28 cellular contexts compared by ENCODE assay signal in genomic region chr9:93053781-93054331, GRCh38. TPM values are rescaled to one million over a fixed set of nuclear protein-coding genes. Genes with fewer than 3 reads are reported as not detected.
A peak's percentile ranks its signal among the peaks of the same experiment; 100 is the strongest.
DNase-seq lines count a peak whose midpoint lies in the region; ATAC-seq and TF ChIP-seq lines count a peak whose summit lies in the region.
"Had no signal": no experiment of that assay in that cellular context is flagged by ENCODE, and none has a peak within 500 bp of the region (broad histone marks: within the 10 kb centered on the region; RNA-seq: fewer than 3 reads in every experiment).

No MANE protein-coding gene starts in this region.

- peaks cover 12% of the 10 kb centered on the region for H3K27me3 Mint-ChIP-seq in activated naive CD4-positive, alpha-beta T cell treated with anti-CD3 and anti-CD28 coated beads, Interleukin-2, amount 10 ng/mL, durations not matched to agents 7 days and 5 days
- H3K27me3 Mint-ChIP-seq in activated naive CD4-positive, alpha-beta T cell treated with anti-CD3 and anti-CD28 coated beads for 36 hours (ENCODE audit: low read depth), result no peaks in the 10 kb centered on the region
- H3K27me3 Mint-ChIP-seq: activated B cell treated with CpG ODN at 0.5 μM for 24 hours; activated naive CD8-positive, alpha-beta T cell treated with anti-CD3 and anti-CD28 coated beads, Interleukin-2, amount 10 ng/mL, durations not matched to agents 7 days and 5 days had no signal

- intact Hi-C loops in activated naive CD4-positive, alpha-beta T cell treated with anti-CD3 and anti-CD28 coated beads for 36 hours (cut with micrococcal nuclease), result no loop called here
- intact Hi-C loops in lower lobe of right lung (cut with DNase I) (no loop called here), stomach (cut with DNase I; ENCODE audit: low total_unique reads) (no loop called here)

- CTCF ChIA-PET in activated naive CD4-positive, alpha-beta T cell treated with anti-CD3 and anti-CD28 coated beads, Interleukin-2, amount 10 ng/mL, durations not matched to agents 7 days and 5 days (lab: Charles Lee), result interaction anchor here (1.3 kb wide), 1 partner anchor 17 kb away, joined by 3 read pairs; no protein-coding TSS in a partner anchor
- CTCF ChIA-PET in activated naive CD4-positive, alpha-beta T cell treated with anti-CD3 and anti-CD28 coated beads for 36 hours (lab: Charles Lee), result interaction anchor here (0.9 to 1.1 kb wide), 2 partner anchors 17 to 18 kb away, joined by 3 read pairs; no protein-coding TSS in a partner anchor

- no peaks in the 10 kb centered on the region for H4K20me1 ChIP-seq in Loucy (ENCODE audit: insufficient read depth, low read length, poor library complexity, severe bottlenecking)

- H3K4me2 ChIP-seq in Loucy (ENCODE audit: low read depth, low read length, poor library complexity, severe bottlenecking), result peak overlapping the region; percentile 64
- H3K4me2 ChIP-seq: A549 had no signal

- H3K4me1 ChIP-seq in Loucy (ENCODE audit: insufficient read depth, low read length, poor library complexity, severe bottlenecking), result peaks cover 22% of the 10 kb centered on the region
- H3K4me1 ChIP-seq in lower lobe of right lung, result peaks cover 44% of the 10 kb centered on the region
- H3K4me1 ChIP-seq in thoracic aorta (ENCODE audit: control insufficient read depth in 1 of 2, low read depth in 2 of 2), result peaks cover 20 to 61% of the 10 kb centered on the region in 2 donors
- H3K4me1 ChIP-seq in stomach, result peaks cover 6 to 25% (median 14%) of the 10 kb centered on the region in 4 donors
- H3K4me1 ChIP-seq: A549, SJSA1 had no signal

- 0 out of 2 replicates have a peak overlapping the region, but pooled peaks have one; percentile 28 for H2AFZ ChIP-seq in Loucy (ENCODE audit: low read length)
- H2AFZ ChIP-seq: GM23248 had no signal

- H3K9me3 ChIP-seq in Loucy (ENCODE audit: insufficient read depth, low read depth, low read length), result no peaks in the 10 kb centered on the region
- no peaks in the 10 kb centered on the region for H3K9me3 ChIP-seq in lower lobe of right lung
- H3K9me3 ChIP-seq in thoracic aorta, result no peaks in the 10 kb centered on the region
- H3K9me3 ChIP-seq in stomach, result no peaks in the 10 kb centered on the region
- H3K9me3 ChIP-seq: A549, esophagus squamous epithelium, Peyer's patch, SJSA1 had no signal

- TF ChIP-seq CTCF in Loucy (conservative IDR thresholded peaks at IDR 0.05; ENCODE audit: low read length) (no peak), lower lobe of right lung (IDR thresholded peaks at IDR 0.05) (no peak), thoracic aorta (IDR thresholded peaks at IDR 0.05) (no peak), stomach (IDR thresholded peaks at IDR 0.05) (no peak)

- H3K79me2 ChIP-seq in Loucy (ENCODE audit: insufficient read depth, low read length), result no peaks in the 10 kb centered on the region

- peaks cover 28% of the 10 kb centered on the region for H3K4me1 Mint-ChIP-seq in activated naive CD4-positive, alpha-beta T cell treated with anti-CD3 and anti-CD28 coated beads, Interleukin-2, amount 10 ng/mL, durations not matched to agents 7 days and 5 days
- H3K4me1 Mint-ChIP-seq in activated naive CD4-positive, alpha-beta T cell treated with anti-CD3 and anti-CD28 coated beads for 36 hours (ENCODE audit: low read depth), result peaks cover 25% of the 10 kb centered on the region

- no peak for DNase-seq in activated naive CD4-positive, alpha-beta T cell treated with anti-CD3 and anti-CD28 coated beads, Interleukin-2, amount 10 ng/mL, durations not matched to agents 7 days and 5 days
- DNase-seq in activated naive CD4-positive, alpha-beta T cell treated with anti-CD3 and anti-CD28 coated beads for 36 hours, result no peak
- no peak for DNase-seq in lower lobe of right lung
- no peak for DNase-seq in thoracic aorta (ENCODE audit: low spot score)
- DNase-seq in NCI-H82 (lab: John Stamatoyannopoulos, UW), result no peak
- DNase-seq in nucleus accumbens (lab: John Stamatoyannopoulos, UW), result no peak
- DNase-seq in stomach, result no peak
- DNase-seq: activated B cell treated with CpG ODN at 0.5 μM for 24 hours; activated CD4-positive, alpha-beta T cell treated with anti-CD3 and anti-CD28 coated beads, Interleukin-2, amount 50 U/mL, for 4 hours; activated CD8-positive, alpha-beta memory T cell treated with anti-CD3 and anti-CD28 coated beads, Interleukin-2, amount 50 U/mL, for 4 hours; activated naive CD8-positive, alpha-beta T cell treated with anti-CD3 and anti-CD28 coated beads, Interleukin-2, amount 10 ng/mL, durations not matched to agents 7 days and 5 days; AML-193; Calu3; central memory CD4-positive, alpha-beta T cell; esophagus squamous epithelium; foreskin melanocyte; GM23248; mammary epithelial cell; NCI-H187; NCI-H526 treated with DMSO at 0.1 percent for 48 hours; Peyer's patch; stimulated activated naive CD8-positive, alpha-beta T cell treated with anti-CD3 and anti-CD28 coated beads, Interleukin-15, Interleukin-2, amounts not matched to agents 100 U/mL and 50 U/mL, for 24 hours; T-helper 1 cell had no signal

- no peaks in the 10 kb centered on the region for H3K36me3 ChIP-seq in Loucy (ENCODE audit: insufficient read depth, low read length)
- H3K36me3 ChIP-seq in lower lobe of right lung, result no peaks in the 10 kb centered on the region
- no peaks in the 10 kb centered on the region for H3K36me3 ChIP-seq in thoracic aorta
- no peaks in the 10 kb centered on the region for H3K36me3 ChIP-seq in stomach
- H3K36me3 ChIP-seq: esophagus squamous epithelium, Peyer's patch, SJSA1 had no signal

- H3K27ac ChIP-seq in lower lobe of right lung (peak overlapping the region; percentile 77), thoracic aorta (peak overlapping the region; percentile 92 to 93), stomach (no peak overlapping the region)
- H3K27ac ChIP-seq: A549, esophagus squamous epithelium, GM23248, Peyer's patch, SJSA1 had no signal

- no peak for TF ChIP-seq EP300 in stomach (IDR thresholded peaks at IDR 0.05)

- H3K9me2 ChIP-seq in Loucy (replicated peaks; ENCODE audit: low read depth, low read length), result no peaks in the 10 kb centered on the region

- 85 to 96% (median 93%) methylated on average over 5 of the region's 5 CpGs for WGBS in stomach, 5 donors

- H3K4me3 ChIP-seq in Loucy (ENCODE audit: low read length, poor library complexity, severe bottlenecking) (no peak overlapping the region), lower lobe of right lung (no peak overlapping the region), thoracic aorta (no peak overlapping the region), stomach (no peak overlapping the region)
- H3K4me3 ChIP-seq: A549, esophagus squamous epithelium, GM23248, Peyer's patch, SJSA1 had no signal

- no peaks in the 10 kb centered on the region for H3K36me3 Mint-ChIP-seq in activated naive CD4-positive, alpha-beta T cell treated with anti-CD3 and anti-CD28 coated beads, Interleukin-2, amount 10 ng/mL, durations not matched to agents 7 days and 5 days
- H3K36me3 Mint-ChIP-seq in activated naive CD4-positive, alpha-beta T cell treated with anti-CD3 and anti-CD28 coated beads for 36 hours (ENCODE audit: low read depth), result no peaks in the 10 kb centered on the region
- H3K36me3 Mint-ChIP-seq: activated naive CD8-positive, alpha-beta T cell treated with anti-CD3 and anti-CD28 coated beads, Interleukin-2, amount 10 ng/mL, durations not matched to agents 7 days and 5 days had no signal

- H3F3A ChIP-seq in Loucy (ENCODE audit: low read depth), result no peaks in the 10 kb centered on the region

- H3K27me3 ChIP-seq in Loucy (ENCODE audit: insufficient read depth, low read length, poor library complexity, severe bottlenecking), result no peaks in the 10 kb centered on the region
- H3K27me3 ChIP-seq in lower lobe of right lung (ENCODE audit: low read depth), result no peaks in the 10 kb centered on the region
- no peaks in the 10 kb centered on the region for H3K27me3 ChIP-seq in thoracic aorta (replicated peaks; ENCODE audit: insufficient read depth)
- H3K27me3 ChIP-seq in stomach, result no peaks in the 10 kb centered on the region
- H3K27me3 ChIP-seq: esophagus squamous epithelium, Peyer's patch, SJSA1 had no signal

- H3K4me3 Mint-ChIP-seq in activated naive CD4-positive, alpha-beta T cell treated with anti-CD3 and anti-CD28 coated beads, Interleukin-2, amount 10 ng/mL, durations not matched to agents 7 days and 5 days, result no peak overlapping the region
- H3K4me3 Mint-ChIP-seq in activated naive CD4-positive, alpha-beta T cell treated with anti-CD3 and anti-CD28 coated beads for 36 hours, result no peak overlapping the region
- H3K4me3 Mint-ChIP-seq: activated B cell treated with CpG ODN at 0.5 μM for 24 hours; activated naive CD8-positive, alpha-beta T cell treated with anti-CD3 and anti-CD28 coated beads, Interleukin-2, amount 10 ng/mL, durations not matched to agents 7 days and 5 days had no signal

- peak overlapping the region; percentile 19 for H3K27ac Mint-ChIP-seq in activated naive CD4-positive, alpha-beta T cell treated with anti-CD3 and anti-CD28 coated beads, Interleukin-2, amount 10 ng/mL, durations not matched to agents 7 days and 5 days
- no peak overlapping the region for H3K27ac Mint-ChIP-seq in activated naive CD4-positive, alpha-beta T cell treated with anti-CD3 and anti-CD28 coated beads for 36 hours
- H3K27ac Mint-ChIP-seq: activated B cell treated with CpG ODN at 0.5 μM for 24 hours; activated naive CD8-positive, alpha-beta T cell treated with anti-CD3 and anti-CD28 coated beads, Interleukin-2, amount 10 ng/mL, durations not matched to agents 7 days and 5 days; activated T-helper 2 cell treated with anti-CD3 and anti-CD28 coated beads, Interferon-gamma antibody, Interleukin-2, Interleukin-4, amounts not matched to agents 10 μg/mL and 5 μg/mL and 100 μg/mL, durations not matched to agents 14 hours and 24 hours and 36 hours had no signal

- ATAC-seq in lower lobe of right lung (no peak), thoracic aorta (ENCODE audit: insufficient number of reproducible peaks, low FRiP score, low read depth) (no peak)
- ATAC-seq: A549; stimulated activated naive CD8-positive, alpha-beta T cell treated with anti-CD3 and anti-CD28 coated beads, Interleukin-15, Interleukin-2, amounts not matched to agents 100 U/mL and 50 U/mL, for 24 hours had no signal

- TF ChIP-seq POLR2A in stomach (IDR thresholded peaks at IDR 0.05), result no peak

- H3K9me3 Mint-ChIP-seq in activated naive CD4-positive, alpha-beta T cell treated with anti-CD3 and anti-CD28 coated beads, Interleukin-2, amount 10 ng/mL, durations not matched to agents 7 days and 5 days, result no peaks in the 10 kb centered on the region
- no peaks in the 10 kb centered on the region for H3K9me3 Mint-ChIP-seq in activated naive CD4-positive, alpha-beta T cell treated with anti-CD3 and anti-CD28 coated beads for 36 hours
- H3K9me3 Mint-ChIP-seq: activated B cell treated with CpG ODN at 0.5 μM for 24 hours; activated naive CD8-positive, alpha-beta T cell treated with anti-CD3 and anti-CD28 coated beads, Interleukin-2, amount 10 ng/mL, durations not matched to agents 7 days and 5 days; activated T-helper 2 cell treated with anti-CD3 and anti-CD28 coated beads, Interferon-gamma antibody, Interleukin-2, Interleukin-4, amounts not matched to agents 10 μg/mL and 5 μg/mL and 100 μg/mL, durations not matched to agents 14 hours and 24 hours and 36 hours had no signal

- peak overlapping the region; percentile 50 for H3K9ac ChIP-seq in Loucy (ENCODE audit: low read depth, low read length, poor library complexity, severe bottlenecking)
- H3K9ac ChIP-seq: GM23248 had no signal

RNA-seq across cellular contexts. Expression of gene SUSD3, which starts 4.6 kb away (rescaled TPM):
- total RNA-seq in activated naive CD4-positive, alpha-beta T cell treated with anti-CD3 and anti-CD28 coated beads for 36 hours, result 10 to 100 TPM; 62.7 to 68.3 TPM
- 5.3 TPM for total RNA-seq in lower lobe of right lung
- 10 to 100 TPM in 1 of 2 donors, 1 to 10 TPM in 1; 7.0 to 21.4 TPM for total RNA-seq in thoracic aorta
- total RNA-seq in stomach, result 1 to 10 TPM in 3 of 5 donors, not detected in 2; 1.7 to 4.5 (median 2.4) TPM
- 1 to 10 TPM; 2.0 to 3.4 (median 2.9) TPM for polyA plus RNA-seq in stomach
- total RNA-seq: LHCN-M2, SJSA1 had no signal
- polyA plus RNA-seq: GM23248 had no signal

RNA-seq across cellular contexts. Expression of gene CARD19, which starts 42.2 kb away (rescaled TPM):
- 10 to 100 TPM; 51.4 to 52.0 TPM for total RNA-seq in activated naive CD4-positive, alpha-beta T cell treated with anti-CD3 and anti-CD28 coated beads for 36 hours
- total RNA-seq in lower lobe of right lung, result 25.6 TPM
- 100 to 1,000 TPM in 1 of 2 donors, 10 to 100 TPM in 1; 46.3 to 103 TPM for total RNA-seq in thoracic aorta
- total RNA-seq in stomach, result 10 to 100 TPM; 14.3 to 95.1 (median 58.0) TPM
- polyA plus RNA-seq in stomach, result 10 to 100 TPM; 32.9 to 46.6 (median 44.5) TPM

Comparison
In these comparisons a context has a peak if more than half of its experiments do, and no peak if none do; other contexts are left out.
1. H3K27ac ChIP-seq: peak in lower lobe of right lung (single experiment) and thoracic aorta (2 of 2); none in stomach (0 of 5).